ENCODE assay signal across 1 cellular context in genomic region chr2:181685150-181685688, GRCh38.
A peak's percentile ranks its signal among the peaks of the same experiment; 100 is the strongest.
TF ChIP-seq lines count a peak whose summit lies in the region.

No MANE protein-coding gene starts in this region.

TF ChIP-seq in HepG2, 621 proteins besides CTCF, POLR2A, EP300 and RAD21:
- TF ChIP-seq ZNF597 (CRISPR knock-in tag; IDR thresholded peaks at IDR 0.05), result no peak
- no peak for TF ChIP-seq ZNF607 (CRISPR knock-in tag; IDR thresholded peaks at IDR 0.05; ENCODE audit: borderline replicate concordance)
- TF ChIP-seq ZNF343 (CRISPR knock-in tag; IDR thresholded peaks at IDR 0.05), result no peak
- peak; percentile 54 to 92 for TF ChIP-seq REST (IDR thresholded peaks at IDR 0.05; ENCODE audit: borderline replicate concordance in 1 of 2, low read depth in 1 of 2, low read length in 2 of 2)
- 0 out of 2 replicates have a peak, but pooled peaks have one; percentile 25 for TF ChIP-seq ZNF710 (CRISPR knock-in tag; IDR thresholded peaks at IDR 0.05; ENCODE audit: borderline replicate concordance)
- TF ChIP-seq ZBTB40 (IDR thresholded peaks at IDR 0.05), result no peak
- no peak for TF ChIP-seq ZBTB40 (CRISPR knock-in tag; IDR thresholded peaks at IDR 0.05)
- peak; percentile 74 for TF ChIP-seq RXRB (CRISPR knock-in tag; IDR thresholded peaks at IDR 0.05; ENCODE audit: borderline replicate concordance)
- TF ChIP-seq MIER2 (CRISPR knock-in tag; IDR thresholded peaks at IDR 0.05), result peak; percentile 94
- TF ChIP-seq NR2F6 (IDR thresholded peaks at IDR 0.05), result no peak
- TF ChIP-seq NR2F6 (CRISPR knock-in tag; IDR thresholded peaks at IDR 0.05), result peak; percentile 44; the same call in 1 of the 2 replicates
- TF ChIP-seq ZNF354B (CRISPR knock-in tag; IDR thresholded peaks at IDR 0.05), result no peak
- TF ChIP-seq BCL3 (CRISPR knock-in tag; IDR thresholded peaks at IDR 0.05), result no peak
- peak in 1 of 2 experiments; percentile 43; a peak in 1 of 4 replicates for TF ChIP-seq NR2F1 (CRISPR knock-in tag; IDR thresholded peaks at IDR 0.05)
- no peak for TF ChIP-seq EEA1 (CRISPR knock-in tag; IDR thresholded peaks at IDR 0.05; ENCODE audit: borderline replicate concordance)
- peak; percentile 82 for TF ChIP-seq PPARG (CRISPR knock-in tag; conservative IDR thresholded peaks at IDR 0.05)
